ENCODE assay signal across 1 cellular context in the genomic region with DNA sequence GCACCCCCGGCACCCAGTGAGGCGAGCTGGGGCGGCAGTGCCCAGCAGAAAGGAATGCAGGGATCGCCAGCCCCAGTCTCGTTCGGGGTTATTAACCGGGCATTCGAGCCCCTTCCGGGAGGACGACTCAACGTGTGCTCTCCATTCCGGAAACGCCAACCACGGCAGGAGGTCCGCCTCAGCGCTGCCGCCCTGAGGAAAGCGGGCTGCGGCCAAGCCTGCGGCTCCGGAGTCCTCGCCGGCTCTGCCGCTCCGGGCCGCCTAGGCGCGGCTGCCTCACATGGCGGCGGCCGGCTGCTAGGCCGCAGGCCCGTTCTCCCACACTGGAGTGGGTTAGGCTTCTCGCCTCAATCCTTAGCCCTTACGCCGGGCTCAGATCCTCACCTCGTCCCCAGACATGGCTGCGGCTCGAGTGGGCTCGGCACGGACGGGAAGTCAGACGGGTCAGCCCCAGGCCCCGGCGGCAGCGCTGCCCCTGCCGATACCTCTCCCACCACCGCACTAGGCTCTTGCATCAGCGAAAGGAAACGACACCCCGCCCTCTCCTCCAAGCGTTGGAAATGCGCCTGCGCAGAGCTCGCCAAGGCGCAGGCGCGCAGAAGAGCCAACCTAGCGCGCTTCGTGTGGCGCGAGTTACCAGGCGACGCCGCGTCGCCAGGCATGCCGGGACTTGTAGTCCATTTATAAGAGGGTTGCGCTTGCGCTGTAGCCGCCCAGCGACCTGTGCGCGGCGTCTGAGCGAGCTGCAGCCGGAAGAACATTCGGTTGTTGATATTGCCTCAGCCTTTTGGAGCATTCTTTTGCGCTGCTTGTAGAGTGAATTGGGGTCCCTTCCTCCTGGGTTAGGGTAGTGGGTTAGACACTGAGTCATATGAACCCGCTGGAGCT.
TF ChIP-seq lines count a peak whose summit lies in the region.

A gene with protein sequence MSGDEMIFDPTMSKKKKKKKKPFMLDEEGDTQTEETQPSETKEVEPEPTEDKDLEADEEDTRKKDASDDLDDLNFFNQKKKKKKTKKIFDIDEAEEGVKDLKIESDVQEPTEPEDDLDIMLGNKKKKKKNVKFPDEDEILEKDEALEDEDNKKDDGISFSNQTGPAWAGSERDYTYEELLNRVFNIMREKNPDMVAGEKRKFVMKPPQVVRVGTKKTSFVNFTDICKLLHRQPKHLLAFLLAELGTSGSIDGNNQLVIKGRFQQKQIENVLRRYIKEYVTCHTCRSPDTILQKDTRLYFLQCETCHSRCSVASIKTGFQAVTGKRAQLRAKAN (minus strand): TSS at position 532 of the 888 bp plus-strand sequence. CDS start 133 bp downstream, at position 399.

TF ChIP-seq in K562, 482 proteins besides CTCF, POLR2A, EP300 and RAD21 (continued from another document and continues in another):
- TF ChIP-seq, protein P1, sequence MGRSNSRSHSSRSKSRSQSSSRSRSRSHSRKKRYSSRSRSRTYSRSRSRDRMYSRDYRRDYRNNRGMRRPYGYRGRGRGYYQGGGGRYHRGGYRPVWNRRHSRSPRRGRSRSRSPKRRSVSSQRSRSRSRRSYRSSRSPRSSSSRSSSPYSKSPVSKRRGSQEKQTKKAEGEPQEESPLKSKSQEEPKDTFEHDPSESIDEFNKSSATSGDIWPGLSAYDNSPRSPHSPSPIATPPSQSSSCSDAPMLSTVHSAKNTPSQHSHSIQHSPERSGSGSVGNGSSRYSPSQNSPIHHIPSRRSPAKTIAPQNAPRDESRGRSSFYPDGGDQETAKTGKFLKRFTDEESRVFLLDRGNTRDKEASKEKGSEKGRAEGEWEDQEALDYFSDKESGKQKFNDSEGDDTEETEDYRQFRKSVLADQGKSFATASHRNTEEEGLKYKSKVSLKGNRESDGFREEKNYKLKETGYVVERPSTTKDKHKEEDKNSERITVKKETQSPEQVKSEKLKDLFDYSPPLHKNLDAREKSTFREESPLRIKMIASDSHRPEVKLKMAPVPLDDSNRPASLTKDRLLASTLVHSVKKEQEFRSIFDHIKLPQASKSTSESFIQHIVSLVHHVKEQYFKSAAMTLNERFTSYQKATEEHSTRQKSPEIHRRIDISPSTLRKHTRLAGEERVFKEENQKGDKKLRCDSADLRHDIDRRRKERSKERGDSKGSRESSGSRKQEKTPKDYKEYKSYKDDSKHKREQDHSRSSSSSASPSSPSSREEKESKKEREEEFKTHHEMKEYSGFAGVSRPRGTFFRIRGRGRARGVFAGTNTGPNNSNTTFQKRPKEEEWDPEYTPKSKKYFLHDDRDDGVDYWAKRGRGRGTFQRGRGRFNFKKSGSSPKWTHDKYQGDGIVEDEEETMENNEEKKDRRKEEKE (IDR thresholded peaks at IDR 0.05; ENCODE audit: borderline replicate concordance in 1 of 2, control insufficient read depth in 1 of 2, low read depth in 2 of 2, low read length in 1 of 2): no peak
- TF ChIP-seq, protein P2, sequence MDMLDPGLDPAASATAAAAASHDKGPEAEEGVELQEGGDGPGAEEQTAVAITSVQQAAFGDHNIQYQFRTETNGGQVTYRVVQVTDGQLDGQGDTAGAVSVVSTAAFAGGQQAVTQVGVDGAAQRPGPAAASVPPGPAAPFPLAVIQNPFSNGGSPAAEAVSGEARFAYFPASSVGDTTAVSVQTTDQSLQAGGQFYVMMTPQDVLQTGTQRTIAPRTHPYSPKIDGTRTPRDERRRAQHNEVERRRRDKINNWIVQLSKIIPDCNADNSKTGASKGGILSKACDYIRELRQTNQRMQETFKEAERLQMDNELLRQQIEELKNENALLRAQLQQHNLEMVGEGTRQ (CRISPR knock-in tag; IDR thresholded peaks at IDR 0.05): no peak
- no peak for TF ChIP-seq ZNF584 (CRISPR knock-in tag; IDR thresholded peaks at IDR 0.05; ENCODE audit: low read depth)
- TF ChIP-seq, protein P3, sequence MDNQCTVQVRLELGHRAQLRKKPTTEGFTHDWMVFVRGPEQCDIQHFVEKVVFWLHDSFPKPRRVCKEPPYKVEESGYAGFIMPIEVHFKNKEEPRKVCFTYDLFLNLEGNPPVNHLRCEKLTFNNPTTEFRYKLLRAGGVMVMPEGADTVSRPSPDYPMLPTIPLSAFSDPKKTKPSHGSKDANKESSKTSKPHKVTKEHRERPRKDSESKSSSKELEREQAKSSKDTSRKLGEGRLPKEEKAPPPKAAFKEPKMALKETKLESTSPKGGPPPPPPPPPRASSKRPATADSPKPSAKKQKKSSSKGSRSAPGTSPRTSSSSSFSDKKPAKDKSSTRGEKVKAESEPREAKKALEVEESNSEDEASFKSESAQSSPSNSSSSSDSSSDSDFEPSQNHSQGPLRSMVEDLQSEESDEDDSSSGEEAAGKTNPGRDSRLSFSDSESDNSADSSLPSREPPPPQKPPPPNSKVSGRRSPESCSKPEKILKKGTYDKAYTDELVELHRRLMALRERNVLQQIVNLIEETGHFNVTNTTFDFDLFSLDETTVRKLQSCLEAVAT (IDR thresholded peaks at IDR 0.05): peak; percentile 8 to 79; a peak in 2 of 4 replicates
- no peak for TF ChIP-seq ZNF445 (CRISPR knock-in tag; IDR thresholded peaks at IDR 0.05; ENCODE audit: low read depth)
- TF ChIP-seq TEAD2 (tag; IDR thresholded peaks at IDR 0.05): no peak
- no peak for TF ChIP-seq ZNF282 (CRISPR knock-in tag; IDR thresholded peaks at IDR 0.05)
- no peak for TF ChIP-seq HMG20B (CRISPR knock-in tag; IDR thresholded peaks at IDR 0.05)
- TF ChIP-seq ZSCAN29 (IDR thresholded peaks at IDR 0.05): no peak
- TF ChIP-seq CCNT2 (IDR thresholded peaks at IDR 0.05; ENCODE audit: borderline replicate concordance, extremely low read depth, insufficient read length, low read depth, low read length): peak; percentile 62
- TF ChIP-seq, protein P4, sequence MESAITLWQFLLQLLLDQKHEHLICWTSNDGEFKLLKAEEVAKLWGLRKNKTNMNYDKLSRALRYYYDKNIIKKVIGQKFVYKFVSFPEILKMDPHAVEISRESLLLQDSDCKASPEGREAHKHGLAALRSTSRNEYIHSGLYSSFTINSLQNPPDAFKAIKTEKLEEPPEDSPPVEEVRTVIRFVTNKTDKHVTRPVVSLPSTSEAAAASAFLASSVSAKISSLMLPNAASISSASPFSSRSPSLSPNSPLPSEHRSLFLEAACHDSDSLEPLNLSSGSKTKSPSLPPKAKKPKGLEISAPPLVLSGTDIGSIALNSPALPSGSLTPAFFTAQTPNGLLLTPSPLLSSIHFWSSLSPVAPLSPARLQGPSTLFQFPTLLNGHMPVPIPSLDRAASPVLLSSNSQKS (CRISPR knock-in tag; IDR thresholded peaks at IDR 0.05): no peak
- no peak for TF ChIP-seq ZFPM2 (CRISPR knock-in tag; IDR thresholded peaks at IDR 0.05)
- peak; percentile 61 for TF ChIP-seq PML (IDR thresholded peaks at IDR 0.05; ENCODE audit: low read length)
- TF ChIP-seq BRD9 (IDR thresholded peaks at IDR 0.05; ENCODE audit: low read depth, partially characterized antibody): no peak
- TF ChIP-seq ELF1 (tag; IDR thresholded peaks at IDR 0.05): peak; percentile 68
- TF ChIP-seq HDAC3 (IDR thresholded peaks at IDR 0.05; ENCODE audit: borderline replicate concordance, partially characterized antibody): no peak
- TF ChIP-seq, protein P5, sequence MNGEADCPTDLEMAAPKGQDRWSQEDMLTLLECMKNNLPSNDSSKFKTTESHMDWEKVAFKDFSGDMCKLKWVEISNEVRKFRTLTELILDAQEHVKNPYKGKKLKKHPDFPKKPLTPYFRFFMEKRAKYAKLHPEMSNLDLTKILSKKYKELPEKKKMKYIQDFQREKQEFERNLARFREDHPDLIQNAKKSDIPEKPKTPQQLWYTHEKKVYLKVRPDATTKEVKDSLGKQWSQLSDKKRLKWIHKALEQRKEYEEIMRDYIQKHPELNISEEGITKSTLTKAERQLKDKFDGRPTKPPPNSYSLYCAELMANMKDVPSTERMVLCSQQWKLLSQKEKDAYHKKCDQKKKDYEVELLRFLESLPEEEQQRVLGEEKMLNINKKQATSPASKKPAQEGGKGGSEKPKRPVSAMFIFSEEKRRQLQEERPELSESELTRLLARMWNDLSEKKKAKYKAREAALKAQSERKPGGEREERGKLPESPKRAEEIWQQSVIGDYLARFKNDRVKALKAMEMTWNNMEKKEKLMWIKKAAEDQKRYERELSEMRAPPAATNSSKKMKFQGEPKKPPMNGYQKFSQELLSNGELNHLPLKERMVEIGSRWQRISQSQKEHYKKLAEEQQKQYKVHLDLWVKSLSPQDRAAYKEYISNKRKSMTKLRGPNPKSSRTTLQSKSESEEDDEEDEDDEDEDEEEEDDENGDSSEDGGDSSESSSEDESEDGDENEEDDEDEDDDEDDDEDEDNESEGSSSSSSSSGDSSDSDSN (IDR thresholded peaks at IDR 0.05; ENCODE audit: borderline replicate concordance in 1 of 2, low read depth in 2 of 2, low read length in 2 of 2): peak; percentile 50 to 72; a peak in 2 of 4 replicates
- TF ChIP-seq LARP7 (IDR thresholded peaks at IDR 0.05): no peak
- TF ChIP-seq GABPA (tag; conservative IDR thresholded peaks at IDR 0.05; ENCODE audit: low read depth): peak; percentile 80
- TF ChIP-seq ELF2 (CRISPR knock-in tag; IDR thresholded peaks at IDR 0.05): peak; percentile 41; the same call in 1 of the 2 replicates
- TF ChIP-seq, protein P6, sequence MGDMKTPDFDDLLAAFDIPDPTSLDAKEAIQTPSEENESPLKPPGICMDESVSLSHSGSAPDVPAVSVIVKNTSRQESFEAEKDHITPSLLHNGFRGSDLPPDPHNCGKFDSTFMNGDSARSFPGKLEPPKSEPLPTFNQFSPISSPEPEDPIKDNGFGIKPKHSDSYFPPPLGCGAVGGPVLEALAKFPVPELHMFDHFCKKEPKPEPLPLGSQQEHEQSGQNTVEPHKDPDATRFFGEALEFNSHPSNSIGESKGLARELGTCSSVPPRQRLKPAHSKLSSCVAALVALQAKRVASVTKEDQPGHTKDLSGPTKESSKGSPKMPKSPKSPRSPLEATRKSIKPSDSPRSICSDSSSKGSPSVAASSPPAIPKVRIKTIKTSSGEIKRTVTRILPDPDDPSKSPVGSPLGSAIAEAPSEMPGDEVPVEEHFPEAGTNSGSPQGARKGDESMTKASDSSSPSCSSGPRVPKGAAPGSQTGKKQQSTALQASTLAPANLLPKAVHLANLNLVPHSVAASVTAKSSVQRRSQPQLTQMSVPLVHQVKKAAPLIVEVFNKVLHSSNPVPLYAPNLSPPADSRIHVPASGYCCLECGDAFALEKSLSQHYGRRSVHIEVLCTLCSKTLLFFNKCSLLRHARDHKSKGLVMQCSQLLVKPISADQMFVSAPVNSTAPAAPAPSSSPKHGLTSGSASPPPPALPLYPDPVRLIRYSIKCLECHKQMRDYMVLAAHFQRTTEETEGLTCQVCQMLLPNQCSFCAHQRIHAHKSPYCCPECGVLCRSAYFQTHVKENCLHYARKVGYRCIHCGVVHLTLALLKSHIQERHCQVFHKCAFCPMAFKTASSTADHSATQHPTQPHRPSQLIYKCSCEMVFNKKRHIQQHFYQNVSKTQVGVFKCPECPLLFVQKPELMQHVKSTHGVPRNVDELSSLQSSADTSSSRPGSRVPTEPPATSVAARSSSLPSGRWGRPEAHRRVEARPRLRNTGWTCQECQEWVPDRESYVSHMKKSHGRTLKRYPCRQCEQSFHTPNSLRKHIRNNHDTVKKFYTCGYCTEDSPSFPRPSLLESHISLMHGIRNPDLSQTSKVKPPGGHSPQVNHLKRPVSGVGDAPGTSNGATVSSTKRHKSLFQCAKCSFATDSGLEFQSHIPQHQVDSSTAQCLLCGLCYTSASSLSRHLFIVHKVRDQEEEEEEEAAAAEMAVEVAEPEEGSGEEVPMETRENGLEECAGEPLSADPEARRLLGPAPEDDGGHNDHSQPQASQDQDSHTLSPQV (IDR thresholded peaks at IDR 0.05): no peak
- TF ChIP-seq MTF1 (CRISPR knock-in tag; IDR thresholded peaks at IDR 0.05; ENCODE audit: borderline replicate concordance): no peak
- TF ChIP-seq, protein P7, sequence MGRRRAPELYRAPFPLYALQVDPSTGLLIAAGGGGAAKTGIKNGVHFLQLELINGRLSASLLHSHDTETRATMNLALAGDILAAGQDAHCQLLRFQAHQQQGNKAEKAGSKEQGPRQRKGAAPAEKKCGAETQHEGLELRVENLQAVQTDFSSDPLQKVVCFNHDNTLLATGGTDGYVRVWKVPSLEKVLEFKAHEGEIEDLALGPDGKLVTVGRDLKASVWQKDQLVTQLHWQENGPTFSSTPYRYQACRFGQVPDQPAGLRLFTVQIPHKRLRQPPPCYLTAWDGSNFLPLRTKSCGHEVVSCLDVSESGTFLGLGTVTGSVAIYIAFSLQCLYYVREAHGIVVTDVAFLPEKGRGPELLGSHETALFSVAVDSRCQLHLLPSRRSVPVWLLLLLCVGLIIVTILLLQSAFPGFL (CRISPR knock-in tag; IDR thresholded peaks at IDR 0.05): no peak
- TF ChIP-seq MCM7 (IDR thresholded peaks at IDR 0.05): no peak
- TF ChIP-seq, protein P8, sequence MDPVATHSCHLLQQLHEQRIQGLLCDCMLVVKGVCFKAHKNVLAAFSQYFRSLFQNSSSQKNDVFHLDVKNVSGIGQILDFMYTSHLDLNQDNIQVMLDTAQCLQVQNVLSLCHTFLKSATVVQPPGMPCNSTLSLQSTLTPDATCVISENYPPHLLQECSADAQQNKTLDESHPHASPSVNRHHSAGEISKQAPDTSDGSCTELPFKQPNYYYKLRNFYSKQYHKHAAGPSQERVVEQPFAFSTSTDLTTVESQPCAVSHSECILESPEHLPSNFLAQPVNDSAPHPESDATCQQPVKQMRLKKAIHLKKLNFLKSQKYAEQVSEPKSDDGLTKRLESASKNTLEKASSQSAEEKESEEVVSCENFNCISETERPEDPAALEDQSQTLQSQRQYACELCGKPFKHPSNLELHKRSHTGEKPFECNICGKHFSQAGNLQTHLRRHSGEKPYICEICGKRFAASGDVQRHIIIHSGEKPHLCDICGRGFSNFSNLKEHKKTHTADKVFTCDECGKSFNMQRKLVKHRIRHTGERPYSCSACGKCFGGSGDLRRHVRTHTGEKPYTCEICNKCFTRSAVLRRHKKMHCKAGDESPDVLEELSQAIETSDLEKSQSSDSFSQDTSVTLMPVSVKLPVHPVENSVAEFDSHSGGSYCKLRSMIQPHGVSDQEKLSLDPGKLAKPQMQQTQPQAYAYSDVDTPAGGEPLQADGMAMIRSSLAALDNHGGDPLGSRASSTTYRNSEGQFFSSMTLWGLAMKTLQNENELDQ (CRISPR knock-in tag; IDR thresholded peaks at IDR 0.05; ENCODE audit: borderline replicate concordance): no peak
- TF ChIP-seq MEF2A (IDR thresholded peaks at IDR 0.05; ENCODE audit: control insufficient read depth, low read depth, low read length): no peak
- no peak for TF ChIP-seq ZNF717 (CRISPR knock-in tag; IDR thresholded peaks at IDR 0.05)
- no peak for TF ChIP-seq TGIF2 (CRISPR knock-in tag; IDR thresholded peaks at IDR 0.05)
- no peak for TF ChIP-seq SAFB2 (IDR thresholded peaks at IDR 0.05; ENCODE audit: borderline replicate concordance, low read depth, low read length, severe bottlenecking)
- TF ChIP-seq FOXA3 (CRISPR knock-in tag; conservative IDR thresholded peaks at IDR 0.05 in 1 of 2, IDR thresholded peaks at IDR 0.05 in 1 of 2): peak; percentile 57 to 62; a peak in 2 of 4 replicates
- no peak for TF ChIP-seq TAF15 (IDR thresholded peaks at IDR 0.05; ENCODE audit: low read depth, low read length)
- peak; percentile 77 for TF ChIP-seq FOXP1 (CRISPR knock-in tag; IDR thresholded peaks at IDR 0.05)
- no peak for TF ChIP-seq DNMT1 (IDR thresholded peaks at IDR 0.05)
- TF ChIP-seq BDP1 (IDR thresholded peaks at IDR 0.05; ENCODE audit: insufficient read depth, insufficient read length): no peak
- TF ChIP-seq ASH1L (IDR thresholded peaks at IDR 0.05; ENCODE audit: borderline replicate concordance, low read depth, partially characterized antibody): no peak
- peak; percentile 49; the same call in 1 of the 2 replicates for TF ChIP-seq ZNF263 (CRISPR knock-in tag; IDR thresholded peaks at IDR 0.05; ENCODE audit: borderline replicate concordance)
- TF ChIP-seq ZNF124 (CRISPR knock-in tag; IDR thresholded peaks at IDR 0.05): no peak
- no peak for TF ChIP-seq MCM2 (IDR thresholded peaks at IDR 0.05; ENCODE audit: low read depth)
